ENCODE assay signal across 3 cellular contexts in genomic region chr4:38806251-38806650, GRCh38. TPM values are rescaled to one million over a fixed set of nuclear protein-coding genes. Genes with fewer than 3 reads are reported as not detected.
"Had no signal": no experiment of that assay in that cellular context is flagged by ENCODE, and none has a peak within 500 bp of the region (broad histone marks: within the 10 kb centered on the region; RNA-seq: fewer than 3 reads in every experiment).

No MANE protein-coding gene starts in this region.

RNA-seq across cellular contexts. Expression of gene TLR10, which starts 23.5 kb away (rescaled TPM):
- total RNA-seq: dermis blood vessel endothelial cell, renal cortical epithelial cell, smooth muscle cell had no signal
- polyA plus RNA-seq: smooth muscle cell had no signal
